Comparison of ENCODE assay signal across 21 cellular contexts in the genomic region with DNA sequence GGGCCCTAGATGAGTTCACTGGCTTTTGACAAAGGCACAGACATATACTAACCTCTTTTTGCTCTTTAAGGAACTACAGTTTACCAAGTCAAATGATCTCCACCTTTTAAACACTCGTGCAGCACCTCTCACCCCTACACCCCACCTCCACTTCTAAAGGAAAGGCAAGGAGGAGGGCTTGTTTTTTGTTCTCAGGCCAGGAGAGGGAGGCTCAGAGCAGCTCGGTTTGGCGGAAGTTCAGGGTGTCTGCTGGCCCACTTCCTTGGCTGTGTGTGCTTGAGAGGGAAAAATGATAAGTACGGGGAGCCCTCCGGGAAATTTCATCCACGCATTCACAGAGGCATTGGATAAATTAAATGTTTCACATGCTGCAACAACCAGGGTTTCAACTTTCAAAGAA.
DNase-seq lines count a peak whose midpoint lies in the region; ATAC-seq, FAIRE-seq and TF ChIP-seq lines count a peak whose summit lies in the region.
"Had no signal": no experiment of that assay in that cellular context is flagged by ENCODE, and none has a peak within 500 bp of the region (broad histone marks: within the 10 kb centered on the region; RNA-seq: fewer than 3 reads in every experiment).

No MANE protein-coding gene starts in this region.

- no peaks in the 10 kb centered on the region for H3K27me3 Mint-ChIP-seq in CD4-positive, alpha-beta T cell
- no peaks in the 10 kb centered on the region for H3K27me3 Mint-ChIP-seq in activated naive CD8-positive, alpha-beta T cell treated with anti-CD3 and anti-CD28 coated beads for 36 hours
- H3K27me3 Mint-ChIP-seq in memory B cell (no peaks in the 10 kb centered on the region), mesothelial cell of epicardium (ENCODE audit: low read depth) (no peaks in the 10 kb centered on the region)
- H3K27me3 Mint-ChIP-seq: activated T-cell treated with anti-CD3 and anti-CD28 coated beads, Interleukin-2, amount 50 U/mL, for 24 hours had no signal

- peak overlapping the region; percentile 77 for H3K27ac Mint-ChIP-seq in CD4-positive, alpha-beta T cell
- peak overlapping the region; percentile 80 for H3K27ac Mint-ChIP-seq in activated naive CD8-positive, alpha-beta T cell treated with anti-CD3 and anti-CD28 coated beads for 36 hours
- H3K27ac Mint-ChIP-seq in memory B cell (peak overlapping the region; percentile 75), mesothelial cell of epicardium (no peak overlapping the region)
- H3K27ac Mint-ChIP-seq: activated T-cell treated with anti-CD3 and anti-CD28 coated beads, Interleukin-2, amount 50 U/mL, for 24 hours had no signal

- ATAC-seq in CD4-positive, alpha-beta T cell (ENCODE audit: poor library complexity), result peak; percentile 51
- peak; percentile 25 for ATAC-seq in memory B cell (ENCODE audit: low read depth)
- ATAC-seq in HG02970 (IDR thresholded peaks at IDR 0.05; ENCODE audit: low FRiP score, unreplicated experiment), result no peak
- ATAC-seq in GM19324 (IDR thresholded peaks at IDR 0.05; ENCODE audit: low FRiP score, unreplicated experiment), result no peak
- ATAC-seq: foreskin keratinocyte had no signal

- POLR2A ChIA-PET in CD4-positive, alpha-beta T cell (lab: Charles Lee), result no interaction called here

- no peaks in the 10 kb centered on the region for H3K9me3 ChIP-seq in CD4-positive, alpha-beta T cell (ENCODE audit: control insufficient read depth, low read length)

- H3K4me3 Mint-ChIP-seq in CD4-positive, alpha-beta T cell, result peak overlapping the region; percentile 14
- H3K4me3 Mint-ChIP-seq in activated naive CD8-positive, alpha-beta T cell treated with anti-CD3 and anti-CD28 coated beads for 36 hours, result peak overlapping the region; percentile 49
- peak overlapping the region; percentile 28 for H3K4me3 Mint-ChIP-seq in memory B cell
- no peak overlapping the region for H3K4me3 Mint-ChIP-seq in mesothelial cell of epicardium
- H3K4me3 Mint-ChIP-seq: activated T-cell treated with anti-CD3 and anti-CD28 coated beads, Interleukin-2, amount 50 U/mL, for 24 hours; neural crest cell had no signal

- peak; percentile 44 for FAIRE-seq in GM12892 (lab: Jason Lieb, UNC)
- FAIRE-seq: D721Med, HTR-8/SVneo had no signal

- CTCF ChIA-PET in CD4-positive, alpha-beta T cell (lab: Charles Lee), result no interaction called here

- H3K9me3 Mint-ChIP-seq in CD4-positive, alpha-beta T cell, result no peaks in the 10 kb centered on the region
- H3K9me3 Mint-ChIP-seq in activated naive CD8-positive, alpha-beta T cell treated with anti-CD3 and anti-CD28 coated beads for 36 hours, result peaks cover 2% of the 10 kb centered on the region
- H3K9me3 Mint-ChIP-seq in memory B cell, result peaks cover 3% of the 10 kb centered on the region
- peaks cover 3% of the 10 kb centered on the region for H3K9me3 Mint-ChIP-seq in mesothelial cell of epicardium
- H3K9me3 Mint-ChIP-seq: activated T-cell treated with anti-CD3 and anti-CD28 coated beads, Interleukin-2, amount 50 U/mL, for 24 hours had no signal

- H3K27me3 ChIP-seq in CD4-positive, alpha-beta T cell (ENCODE audit: control insufficient read depth, insufficient read depth, low read length), result no peaks in the 10 kb centered on the region
- H3K27me3 ChIP-seq: foreskin keratinocyte had no signal

- intact Hi-C loops in CD4-positive, alpha-beta T cell (cut with DNase I, micrococcal nuclease), result loop anchor here in 1 of 2 experiments (5.0 kb wide), 1 partner anchor 672 kb away; no protein-coding TSS in a partner anchor
- intact Hi-C loops in posterior cingulate gyrus (cut with DNase I), result no loop called here

- H3K27ac ChIP-seq in CD4-positive, alpha-beta T cell (ENCODE audit: low read depth, low read length), result no peak overlapping the region
- H3K27ac ChIP-seq: foreskin keratinocyte had no signal

- DNase-seq in CD4-positive, alpha-beta T cell, result peak in 2 of 10 experiments; percentile 5 to 18
- no peak for DNase-seq in GM12892 (ENCODE audit: insufficient read length)
- DNase-seq in activated naive CD8-positive, alpha-beta T cell treated with anti-CD3 and anti-CD28 coated beads for 36 hours, result peak; percentile 26
- DNase-seq in memory B cell (ENCODE audit: low spot score in 2 of 2), result peak in 1 of 2 donors; percentile 3
- no peak for DNase-seq in mesothelial cell of epicardium (ENCODE audit: low spot score in 2 of 2, unreplicated experiment in 2 of 2)
- DNase-seq in posterior cingulate gyrus, result no peak
- DNase-seq: activated CD4-positive, CD25-positive, alpha-beta regulatory T cell treated with anti-CD3 and anti-CD28 coated beads, Interleukin-2, amount 50 U/mL, for 72 hours; activated T-cell treated with anti-CD3 and anti-CD28 coated beads, Interleukin-2, amount 50 U/mL, for 24 hours; amniotic stem cell; cerebellar nuclear complex; foreskin keratinocyte; HCEC 1CT; NCI-H1436; NCI-H2227 treated with DMSO at 0.1 percent for 48 hours; SHP77; stimulated activated CD4-positive, alpha-beta T cell treated with anti-CD3 and anti-CD28 coated beads, Interleukin-15, amount 100 ng/mL, for 24 hours had no signal

- H3K36me3 Mint-ChIP-seq in CD4-positive, alpha-beta T cell (ENCODE audit: low read depth), result no peaks in the 10 kb centered on the region
- H3K36me3 Mint-ChIP-seq in activated naive CD8-positive, alpha-beta T cell treated with anti-CD3 and anti-CD28 coated beads for 36 hours, result no peaks in the 10 kb centered on the region
- H3K36me3 Mint-ChIP-seq in memory B cell (no peaks in the 10 kb centered on the region), mesothelial cell of epicardium (no peaks in the 10 kb centered on the region)

- no peak for TF ChIP-seq POLR2A in GM12892 (IDR thresholded peaks at IDR 0.05; ENCODE audit: low read depth, low read length)

- TF ChIP-seq CTCF in CD4-positive, alpha-beta T cell (IDR thresholded peaks at IDR 0.05), result no peak
- TF ChIP-seq CTCF in mesothelial cell of epicardium (IDR thresholded peaks at IDR 0.05; ENCODE audit: unreplicated experiment), result no peak

- peaks cover 47% of the 10 kb centered on the region for H3K4me1 Mint-ChIP-seq in CD4-positive, alpha-beta T cell (ENCODE audit: low read depth)
- H3K4me1 Mint-ChIP-seq in activated naive CD8-positive, alpha-beta T cell treated with anti-CD3 and anti-CD28 coated beads for 36 hours, result peaks cover 38% of the 10 kb centered on the region
- H3K4me1 Mint-ChIP-seq in memory B cell, result peaks cover 21% of the 10 kb centered on the region
- H3K4me1 Mint-ChIP-seq in mesothelial cell of epicardium, result peaks cover 32% of the 10 kb centered on the region

Comparison
In these comparisons a context has a peak if more than half of its experiments do, and no peak if none do; other contexts are left out.
1. ATAC-seq: peak in CD4-positive, alpha-beta T cell (single experiment) and memory B cell (single experiment); none in HG02970 (single experiment) and GM19324 (single experiment).